Comparison of ENCODE assay signal across 27 cellular contexts in genomic region chr10:122845783-122846332, GRCh38.
DNase-seq lines count a peak whose midpoint lies in the region; ATAC-seq lines count a peak whose summit lies in the region.
"Had no signal": no experiment of that assay in that cellular context is flagged by ENCODE, and none has a peak within 500 bp of the region (broad histone marks: within the 10 kb centered on the region; RNA-seq: fewer than 3 reads in every experiment).

Gene CUZD1 (minus strand): TSS chr10:122845857. CDS start chr10:122845843, 14 bp downstream.

- no peak within 1 kb of the TSS for H3K9ac ChIP-seq in BLaER1 treated with 17β-estradiol and CSF1 and Interleukin-3, amounts not matched to agents 10 nM and 100 nM
- peak within 1 kb of the TSS; percentile 38 for H3K9ac ChIP-seq in iPS-18a (ENCODE audit: low read length)
- H3K9ac ChIP-seq: GM23248 had no signal

- no peaks in the 10 kb centered on the region for H3K27me3 ChIP-seq in BLaER1 treated with 17β-estradiol and CSF1 and Interleukin-3, amounts not matched to agents 10 nM and 100 nM
- H3K27me3 ChIP-seq in iPS-18a (ENCODE audit: control insufficient read depth, insufficient read depth, low read length): no peaks in the 10 kb centered on the region
- H3K27me3 ChIP-seq: esophagus squamous epithelium, foreskin keratinocyte, ovary, SJSA1, upper lobe of right lung had no signal

- H4K20me1 ChIP-seq in BLaER1 treated with 17β-estradiol and CSF1 and Interleukin-3, amounts not matched to agents 10 nM and 100 nM: no peaks in the 10 kb centered on the region

- peak within 1 kb of the TSS in 9 of 11 experiments; percentile 54 to 88 (median 78); a peak in 15 of 22 replicates for H3K4me2 ChIP-seq in BLaER1 treated with 17β-estradiol and CSF1 and Interleukin-3, amounts not matched to agents 10 nM and 100 nM

- peak; percentile 60 for DNase-seq in ELF-1 (ENCODE audit: low read depth, low spot score)
- DNase-seq in NCI-H146 treated with DMSO at 0.1 percent for 48 hours (lab: John Stamatoyannopoulos, UW; ENCODE audit: unreplicated experiment): peak; percentile 10
- DNase-seq in GM19240 (ENCODE audit: insufficient read length, low spot score): no peak
- DNase-seq: activated CD4-positive, alpha-beta T cell treated with anti-CD3 and anti-CD28 coated beads, Interleukin-2, amount 10 ng/mL, durations not matched to agents 7 days and 5 days; activated T-cell treated with anti-CD3 and anti-CD28 coated beads, Interleukin-2, amount 50 U/mL, for 48 hours; dermis blood vessel endothelial cell; esophagus squamous epithelium; foreskin keratinocyte; GM23248; head of caudate nucleus; Karpas-422; mammary epithelial cell; NCI-H1417; NCI-H446 treated with DMSO at 0.1 percent for 48 hours; ovary; retina; stimulated activated naive B cell treated with anti-CD40 and anti-IgM and Interleukin-4, amounts not matched to agents 10 μg/mL and 1 μg/mL and 100 μg/mL, for 72 hours; upper lobe of right lung had no signal

- H3K9me3 ChIP-seq in BLaER1 treated with 17β-estradiol and CSF1 and Interleukin-3, amounts not matched to agents 10 nM and 100 nM (replicated peaks in 1 of 11): peaks cover 13 to 44% (median 26%) of the 10 kb centered on the region in 11 experiments; a peak in 21 of 22 replicates
- H3K9me3 ChIP-seq in iPS-18a (ENCODE audit: control insufficient read depth, low read depth, low read length): peaks cover 8% of the 10 kb centered on the region
- H3K9me3 ChIP-seq: Caco-2, esophagus squamous epithelium, ovary, SJSA1, upper lobe of right lung had no signal

- ATAC-seq in HG03108 (IDR thresholded peaks at IDR 0.05; ENCODE audit: unreplicated experiment) (no peak), GM21723 (IDR thresholded peaks at IDR 0.05; ENCODE audit: unreplicated experiment) (no peak)
- ATAC-seq: foreskin keratinocyte; HepG2; stimulated activated naive B cell treated with anti-CD40 and anti-IgM and Interleukin-4, amounts not matched to agents 10 μg/mL and 1 μg/mL and 100 μg/mL, for 72 hours; upper lobe of right lung had no signal

- H3K4me3 ChIP-seq in BLaER1 treated with 17β-estradiol and CSF1 and Interleukin-3, amounts not matched to agents 10 nM and 100 nM: peak within 1 kb of the TSS in 1 of 10 experiments; percentile 6; a peak in 1 of 20 replicates
- peak within 1 kb of the TSS; percentile 8 for H3K4me3 ChIP-seq in iPS-18a (ENCODE audit: low read length)
- H3K4me3 ChIP-seq: esophagus squamous epithelium, GM23248, ovary, SJSA1, upper lobe of right lung had no signal

- peaks cover 13 to 55% (median 53%) of the 10 kb centered on the region in 10 experiments for H3K4me1 ChIP-seq in BLaER1 treated with 17β-estradiol and CSF1 and Interleukin-3, amounts not matched to agents 10 nM and 100 nM
- peaks cover 15% of the 10 kb centered on the region for H3K4me1 ChIP-seq in iPS-18a (ENCODE audit: control insufficient read depth, low read depth, low read length)
- H3K4me1 ChIP-seq: Caco-2, esophagus squamous epithelium, foreskin keratinocyte, upper lobe of right lung had no signal

- H3K36me3 ChIP-seq in BLaER1 treated with 17β-estradiol and CSF1 and Interleukin-3, amounts not matched to agents 10 nM and 100 nM: peaks cover 0 to 3% (median 0%) of the 10 kb centered on the region in 11 experiments; a peak in 1 of 22 replicates
- H3K36me3 ChIP-seq in iPS-18a (ENCODE audit: control insufficient read depth, low read depth, low read length): peaks cover 8% of the 10 kb centered on the region
- H3K36me3 ChIP-seq: ovary, upper lobe of right lung had no signal

- H3K27ac ChIP-seq in BLaER1 treated with 17β-estradiol and CSF1 and Interleukin-3, amounts not matched to agents 10 nM and 100 nM: peak within 1 kb of the TSS in 4 of 11 experiments; percentile 71 to 80 (median 74); a peak in 7 of 22 replicates
- peak within 1 kb of the TSS; percentile 52 for H3K27ac ChIP-seq in iPS-18a (ENCODE audit: low read length)
- H3K27ac ChIP-seq: C4-2B, esophagus squamous epithelium, foreskin keratinocyte, GM23248, HL-60, ovary, SJSA1, upper lobe of right lung had no signal
